Comparison of ENCODE assay signal across 8 cellular contexts in the genomic region with DNA sequence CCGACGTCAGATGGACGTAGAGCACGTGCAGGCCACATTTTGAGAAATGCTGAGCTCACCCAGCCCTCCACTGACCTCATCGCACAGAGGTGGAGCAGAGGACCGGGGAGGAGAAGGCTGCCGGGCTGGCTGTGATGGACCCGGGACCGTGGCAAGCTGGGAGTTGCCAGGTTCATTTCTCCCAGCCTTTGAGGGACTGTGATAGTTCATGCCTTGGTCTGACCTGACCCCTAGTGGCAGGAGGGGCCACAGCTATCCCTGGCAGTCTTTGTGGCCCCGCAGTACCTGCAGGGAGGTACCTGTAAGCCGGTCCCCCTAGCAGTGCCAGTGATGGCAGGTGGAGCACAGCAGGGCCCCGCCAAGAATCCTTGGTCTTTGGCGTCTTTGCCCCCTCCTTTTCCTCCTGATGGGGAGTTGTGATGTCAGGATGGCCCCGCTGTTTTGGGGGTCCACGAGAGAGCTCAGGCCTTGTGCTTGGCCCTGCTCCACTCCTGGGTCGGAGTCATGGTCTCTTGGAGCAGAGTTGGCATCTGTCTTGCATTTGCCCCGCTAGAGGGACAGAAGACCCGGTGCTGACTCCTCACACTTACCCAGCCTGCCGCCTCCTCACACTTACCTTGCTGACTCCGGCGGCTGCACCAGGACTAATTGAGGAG. TPM values are rescaled to one million over a fixed set of nuclear protein-coding genes. Genes with fewer than 3 reads are reported as not detected.
DNase-seq lines count a peak whose midpoint lies in the region; ATAC-seq, FAIRE-seq and TF ChIP-seq lines count a peak whose summit lies in the region.

No MANE protein-coding gene starts in this region.

- H2AFZ ChIP-seq in K562 (ENCODE audit: low read depth, low read length), result no peak overlapping the region

- H3K4me3 ChIP-seq in LNCaP clone FGC (ENCODE audit: low read depth, low read length), result no peak overlapping the region
- no peak overlapping the region for H3K4me3 ChIP-seq in K562

- peaks cover 2 to 11% of the 10 kb centered on the region in 2 experiments; a peak in 4 of 5 replicates for H3K27me3 ChIP-seq in K562 (ENCODE audit: control insufficient read depth in 2 of 2, insufficient read depth in 2 of 2, low read length in 2 of 2)

- POLR2A ChIA-PET in K562 (lab: Yijun Ruan, JAX), result interaction anchor here (0.5 to 0.8 kb wide), 6 partner anchors 10 to 597 kb away, joined by 3 to 5 read pairs (median 4); no protein-coding TSS in a partner anchor

- in situ Hi-C loops in K562 (cut with MboI), result loop anchor here (25.0 kb wide), 1 partner anchor 176 kb away; no protein-coding TSS in a partner anchor

- no peaks in the 10 kb centered on the region for H3K36me3 ChIP-seq in K562 (ENCODE audit: control insufficient read depth, insufficient read depth, low read length)

- no peaks in the 10 kb centered on the region for H3K79me2 ChIP-seq in K562 (ENCODE audit: control insufficient read depth, insufficient read depth, low read length)

- BruUV-seq in K562 (replicated peaks; lab: Mats Ljungman, UMichigan), result no TSS peak

- FAIRE-seq in K562 (lab: Jason Lieb, UNC), result no peak

- CTCF ChIA-PET in K562 (lab: Yijun Ruan, JAX; ENCODE audit: low intra/inter-chr PET ratio), result interaction anchor here (0.6 to 1.5 kb wide), 3 partner anchors 164 to 194 kb away, joined by 3 to 7 read pairs (median 5); no protein-coding TSS in a partner anchor

- TF ChIP-seq POLR2A in K562 (conservative IDR thresholded peaks at IDR 0.05), result no peak

- no peak overlapping the region for H3K27ac ChIP-seq in K562 (ENCODE audit: extremely low read depth, low read depth, low read length)

- peak; percentile 46 to 74 for TF ChIP-seq RAD21 in K562 (CRISPR knock-in tag; conservative IDR thresholded peaks at IDR 0.05 in 1 of 2, IDR thresholded peaks at IDR 0.05 in 1 of 2)

- intact Hi-C loops in K562 (cut with micrococcal nuclease), result loop anchor here (5.0 kb wide), 1 partner anchor 166 kb away; no protein-coding TSS in a partner anchor

- H3K9ac ChIP-seq in K562 (ENCODE audit: insufficient read depth in 1 of 2, low read depth in 2 of 2, low read length in 2 of 2), result no peak overlapping the region

- no peak for TF ChIP-seq EP300 in K562 (IDR thresholded peaks at IDR 0.05; ENCODE audit: low read length)

- no peaks in the 10 kb centered on the region for H3K9me3 ChIP-seq in K562 (replicated peaks; ENCODE audit: control insufficient read depth, insufficient read depth, low read depth, low read length)

- peak; percentile 13 for DNase-seq in GDM1 (lab: John Stamatoyannopoulos, UW)
- DNase-seq in LNCaP clone FGC (ENCODE audit: low read depth), result no peak
- peak; percentile 11 for DNase-seq in T-helper 22 cell (ENCODE audit: low read depth)
- DNase-seq in K562 (ENCODE audit: extremely low read depth in 1 of 4, low spot score in 3 of 4), result peak; percentile 46 to 66 (median 65)
- peak; percentile 30 for DNase-seq in iPS DF 4.7 (ENCODE audit: extremely low read depth, low spot score)
- peak; percentile 10 to 37 for DNase-seq in stimulated activated CD4-positive, alpha-beta T cell treated with anti-CD3 and anti-CD28 coated beads, Interleukin-15, amount 100 ng/mL, for 1 hour (ENCODE audit: low read depth in 1 of 2, low spot score in 1 of 2)
- DNase-seq in GF-D8 (lab: John Stamatoyannopoulos, UW), result no peak

- TF ChIP-seq CTCF in LNCaP clone FGC (IDR thresholded peaks at IDR 0.05; ENCODE audit: control insufficient read depth, extremely low read depth, insufficient read depth), result peak; percentile 89
- peak; percentile 64 to 76 (median 67) for TF ChIP-seq CTCF in K562 (IDR thresholded peaks at IDR 0.05 in 2 of 3, conservative IDR thresholded peaks at IDR 0.05 in 1 of 3; ENCODE audit: insufficient read depth in 2 of 3, low read depth in 1 of 3, low read length in 3 of 3)

- ATAC-seq in K562 (peak; percentile 94), GM21737 (IDR thresholded peaks at IDR 0.05; ENCODE audit: unreplicated experiment) (no peak)

- 0 out of 2 replicates have a peak, but pooled peaks cover 4% of the 10 kb centered on the region for H4K20me1 ChIP-seq in K562 (replicated peaks; ENCODE audit: control insufficient read depth, insufficient read depth, low read length)

- no peak overlapping the region for H3K4me2 ChIP-seq in K562 (ENCODE audit: insufficient read depth, low read length)

- 23% methylated on average over 7 of the region's 21 CpGs for whole genome bisulfite sequencing in K562 (ENCODE audit: insufficient coverage, low coverage, missing lambda C conversion rate)

- no peaks in the 10 kb centered on the region for H3K9me1 ChIP-seq in K562 (ENCODE audit: control insufficient read depth, insufficient read depth, low read length)

- no peaks in the 10 kb centered on the region for H3K4me1 ChIP-seq in K562 (replicated peaks in 1 of 2; ENCODE audit: control insufficient read depth in 2 of 2, insufficient read depth in 2 of 2, low read length in 2 of 2)

TF ChIP-seq in K562, 482 proteins besides CTCF, POLR2A, EP300 and RAD21:
- TF ChIP-seq STAG1 (CRISPR knock-in tag; IDR thresholded peaks at IDR 0.05; ENCODE audit: borderline replicate concordance) (peak; percentile 59; the same call in 1 of the 2 replicates), SMC3 (conservative IDR thresholded peaks at IDR 0.05; ENCODE audit: insufficient read depth, low read depth, low read length) (peak; percentile 66), NCOA4 (IDR thresholded peaks at IDR 0.05; ENCODE audit: partially characterized antibody) (no peak)
- TF ChIP-seq, protein P1, sequence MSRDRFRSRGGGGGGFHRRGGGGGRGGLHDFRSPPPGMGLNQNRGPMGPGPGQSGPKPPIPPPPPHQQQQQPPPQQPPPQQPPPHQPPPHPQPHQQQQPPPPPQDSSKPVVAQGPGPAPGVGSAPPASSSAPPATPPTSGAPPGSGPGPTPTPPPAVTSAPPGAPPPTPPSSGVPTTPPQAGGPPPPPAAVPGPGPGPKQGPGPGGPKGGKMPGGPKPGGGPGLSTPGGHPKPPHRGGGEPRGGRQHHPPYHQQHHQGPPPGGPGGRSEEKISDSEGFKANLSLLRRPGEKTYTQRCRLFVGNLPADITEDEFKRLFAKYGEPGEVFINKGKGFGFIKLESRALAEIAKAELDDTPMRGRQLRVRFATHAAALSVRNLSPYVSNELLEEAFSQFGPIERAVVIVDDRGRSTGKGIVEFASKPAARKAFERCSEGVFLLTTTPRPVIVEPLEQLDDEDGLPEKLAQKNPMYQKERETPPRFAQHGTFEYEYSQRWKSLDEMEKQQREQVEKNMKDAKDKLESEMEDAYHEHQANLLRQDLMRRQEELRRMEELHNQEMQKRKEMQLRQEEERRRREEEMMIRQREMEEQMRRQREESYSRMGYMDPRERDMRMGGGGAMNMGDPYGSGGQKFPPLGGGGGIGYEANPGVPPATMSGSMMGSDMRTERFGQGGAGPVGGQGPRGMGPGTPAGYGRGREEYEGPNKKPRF (IDR thresholded peaks at IDR 0.05; ENCODE audit: low read depth, low read length), result no peak

RNA-seq across cellular contexts. Expression of a gene that starts 50.4 kb away (rescaled TPM):
- total RNA-seq in K562 (2011; cell fraction: chromatin; rRNA removed; ENCODE audit: low replicate concordance), result not detected in 2 replicates
- total RNA-seq in K562 (2011; cell fraction: nucleolus; rRNA removed), result not detected in 2 replicates
- not detected in 2 replicates for total RNA-seq in K562 (2011; cell fraction: nucleoplasm; rRNA removed)
- total RNA-seq in K562 (2014; rRNA removed) (not detected in 2 replicates), K562 (2014; rRNA removed; fragmentation: Illumina TruSeq; extraction: Trizol) (not detected in 2 replicates), K562 (2015; rRNA removed; fragmentation: Illumina TruSeq; extraction: Trizol) (not detected in 2 replicates), K562 (2021) (not detected in 2 replicates)
- polyA plus RNA-seq in K562 (2011; rRNA removed) (not detected in 2 replicates), K562 (2014; fragmentation: Illumina TruSeq; extraction: Trizol) (not detected in 2 replicates), K562 (2014; fragmentation: Nextera tagmentation; extraction: Ambion mirVana) (not detected), K562 (2014; rRNA removed) (not detected in 2 replicates)
- polyA plus RNA-seq in K562 (2011; cell fraction: cytosol; rRNA removed), result not detected in 2 replicates
- not detected in 2 replicates for polyA plus RNA-seq in K562 (2011; cell fraction: nucleus; rRNA removed)
- polyA plus RNA-seq in K562 (2012), result not detected in 2 replicates
- not detected in 2 replicates for polyA minus RNA-seq in K562 (2011; rRNA and poly(A)+ RNA removed)
- polyA minus RNA-seq in K562 (2011; cell fraction: cytosol; rRNA and poly(A)+ RNA removed), result not detected in 2 replicates
- polyA minus RNA-seq in K562 (2011; cell fraction: nucleus; rRNA and poly(A)+ RNA removed), result not detected in 2 replicates

Comparison
In these comparisons a context has a peak if more than half of its experiments do, and no peak if none do; other contexts are left out.
1. DNase-seq: peak in GDM1 (single experiment), T-helper 22 cell (single experiment), K562 (4 of 4), iPS DF 4.7 (single experiment) and stimulated activated CD4-positive, alpha-beta T cell treated with anti-CD3 and anti-CD28 coated beads, Interleukin-15, amount 100 ng/mL, for 1 hour (2 of 2); none in LNCaP clone FGC (single experiment) and GF-D8 (single experiment).